In the genomic region with DNA sequence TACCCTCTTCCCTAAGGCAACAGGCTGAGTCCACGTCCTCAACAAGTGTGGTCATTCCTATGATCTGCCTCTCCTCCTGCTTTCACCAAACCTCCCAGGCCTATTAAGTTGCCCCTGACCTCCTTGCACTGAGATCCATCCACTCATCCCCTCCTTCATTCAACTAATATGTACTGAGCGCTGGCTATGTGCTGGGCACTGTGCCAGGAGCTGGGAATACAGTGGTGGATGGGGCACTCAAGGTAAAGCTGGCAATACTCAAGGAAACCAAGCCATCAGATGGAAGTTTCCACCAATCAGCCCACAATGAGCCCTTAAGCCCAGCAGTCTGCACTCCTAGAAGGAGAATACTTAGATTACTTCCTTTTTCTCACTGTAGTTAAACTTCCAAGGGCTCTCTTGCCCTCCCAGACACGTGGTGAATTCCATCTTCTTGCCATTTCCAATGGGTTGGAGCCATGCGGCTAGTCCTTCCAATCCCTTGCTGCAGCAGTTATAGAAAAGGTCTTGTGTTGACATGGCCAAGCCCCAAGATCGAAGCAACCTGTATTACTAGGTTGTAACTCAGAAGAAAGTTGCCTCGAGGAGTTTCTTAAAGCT, we compare ENCODE assay signal across 17 cellular contexts.
DNase-seq lines count a peak whose midpoint lies in the region; TF ChIP-seq lines count a peak whose summit lies in the region.
"Had no signal": no experiment of that assay in that cellular context is flagged by ENCODE, and none has a peak within 500 bp of the region (broad histone marks: within the 10 kb centered on the region; RNA-seq: fewer than 3 reads in every experiment).

No MANE protein-coding gene starts in this region.

- no peak overlapping the region for H3K27ac ChIP-seq in esophagus muscularis mucosa (replicated peaks in 1 of 4)
- H3K27ac ChIP-seq: 22Rv1, PC-9, SJCRH30 had no signal

- no peak for TF ChIP-seq POLR2A in esophagus muscularis mucosa (IDR thresholded peaks at IDR 0.05; ENCODE audit: low read depth)

- no peaks in the 10 kb centered on the region for H3K36me3 ChIP-seq in esophagus muscularis mucosa
- H3K36me3 ChIP-seq: SJCRH30 had no signal

- no peak overlapping the region for H3K27ac Mint-ChIP-seq in progenitor cell of endocrine pancreas
- H3K27ac Mint-ChIP-seq: B cell; CD4-positive, alpha-beta T cell; H9; IgD-negative memory B cell; T-helper 17 cell had no signal

- H3K27me3 ChIP-seq in esophagus muscularis mucosa, result no peaks in the 10 kb centered on the region
- H3K27me3 ChIP-seq: SJCRH30 had no signal

- DNase-seq in DMS153 (lab: John Stamatoyannopoulos, UW) (peak; percentile 17), DMS153 treated with DMSO at 0.1 percent for 48 hours (lab: John Stamatoyannopoulos, UW; ENCODE audit: unreplicated experiment) (no peak), DMS79 treated with DMSO at 0.1 percent for 48 hours (lab: John Stamatoyannopoulos, UW) (peak; percentile 92), NCI-H2029 treated with DMSO at 0.1 percent for 48 hours (lab: John Stamatoyannopoulos, UW) (peak; percentile 73), esophagus muscularis mucosa (ENCODE audit: extremely low spot score) (peak; percentile 31), GM20000 (ENCODE audit: low spot score) (no peak), NCI-H526 treated with DMSO at 0.1 percent for 48 hours (lab: John Stamatoyannopoulos, UW) (no peak), progenitor cell of endocrine pancreas (ENCODE audit: low spot score, unreplicated experiment) (no peak)
- DNase-seq: CD4-positive, alpha-beta T cell; EL; H9; PC-9; SJCRH30; T-helper 17 cell had no signal

- no peaks in the 10 kb centered on the region for H3K9me3 ChIP-seq in esophagus muscularis mucosa
- H3K9me3 ChIP-seq: SJCRH30 had no signal

- peaks cover 4% of the 10 kb centered on the region for H3K27me3 Mint-ChIP-seq in progenitor cell of endocrine pancreas
- H3K27me3 Mint-ChIP-seq: CD4-positive, alpha-beta T cell had no signal

- peaks cover 15% of the 10 kb centered on the region for H3K4me1 Mint-ChIP-seq in progenitor cell of endocrine pancreas (ENCODE audit: low read depth)
- H3K4me1 Mint-ChIP-seq: B cell, H9, IgD-negative memory B cell, T-helper 17 cell had no signal

- TF ChIP-seq EP300 in esophagus muscularis mucosa (IDR thresholded peaks at IDR 0.05), result no peak

- H3K4me3 Mint-ChIP-seq in progenitor cell of endocrine pancreas (ENCODE audit: low read depth), result no peak overlapping the region
- H3K4me3 Mint-ChIP-seq: B cell; CD4-positive, alpha-beta T cell; H9; IgD-negative memory B cell; T-helper 17 cell had no signal

- intact Hi-C loops in esophagus muscularis mucosa (cut with DNase I), result no loop called here

- H3K36me3 Mint-ChIP-seq in progenitor cell of endocrine pancreas (ENCODE audit: insufficient read depth), result no peaks in the 10 kb centered on the region
- H3K36me3 Mint-ChIP-seq: IgD-negative memory B cell had no signal

- no peaks in the 10 kb centered on the region for H3K9me3 Mint-ChIP-seq in progenitor cell of endocrine pancreas (ENCODE audit: low read depth)
- H3K9me3 Mint-ChIP-seq: H9, IgD-negative memory B cell had no signal

- no peak for TF ChIP-seq CTCF in esophagus muscularis mucosa (IDR thresholded peaks at IDR 0.05)
- no peak for TF ChIP-seq CTCF in GM20000 (IDR thresholded peaks at IDR 0.05; ENCODE audit: extremely low read depth, missing control alignments)
- TF ChIP-seq CTCF in progenitor cell of endocrine pancreas (IDR thresholded peaks at IDR 0.05; ENCODE audit: unreplicated experiment), result no peak

- H3K4me3 ChIP-seq in esophagus muscularis mucosa, result no peak overlapping the region
- H3K4me3 ChIP-seq: PC-9, SJCRH30 had no signal

- WGBS in esophagus muscularis mucosa, result 76% methylated on average over 6 of the region's 6 CpGs

- peaks cover 4 to 14% (median 9%) of the 10 kb centered on the region in 4 donors for H3K4me1 ChIP-seq in esophagus muscularis mucosa

Comparison
In these comparisons a context has a peak if more than half of its experiments do, and no peak if none do; other contexts are left out.
1. DNase-seq: peak in DMS153 (single experiment), DMS79 treated with DMSO at 0.1 percent for 48 hours (single experiment), NCI-H2029 treated with DMSO at 0.1 percent for 48 hours (single experiment) and esophagus muscularis mucosa (single experiment); none in DMS153 treated with DMSO at 0.1 percent for 48 hours (single experiment), GM20000 (single experiment), NCI-H526 treated with DMSO at 0.1 percent for 48 hours (single experiment) and progenitor cell of endocrine pancreas (single experiment).